ENCODE assay signal across 1 cellular context in genomic region chr1:147242449-147243227, GRCh38.
TF ChIP-seq lines count a peak whose summit lies in the region.

Gene CHD1L (plus strand): TSS chr1:147242684. CDS start chr1:147242704, 20 bp downstream.

TF ChIP-seq in HepG2, 621 proteins besides CTCF, POLR2A, EP300 and RAD21 (continued from another document and continues in another):
- TF ChIP-seq ZXDC (CRISPR knock-in tag; IDR thresholded peaks at IDR 0.05), result no peak
- TF ChIP-seq TCF12 (IDR thresholded peaks at IDR 0.05), result no peak
- peak; percentile 66; the same call in 1 of the 2 replicates for TF ChIP-seq TCF12 (CRISPR knock-in tag; IDR thresholded peaks at IDR 0.05)
- TF ChIP-seq U2AF1 (optimal IDR thresholded peaks at IDR 0.05; ENCODE audit: low read depth, low read length), result peak; percentile 37
- TF ChIP-seq PAWR (CRISPR knock-in tag; IDR thresholded peaks at IDR 0.05; ENCODE audit: borderline replicate concordance), result no peak
- 0 out of 2 replicates have a peak, but pooled peaks have one; percentile 36 for TF ChIP-seq TRAFD1 (CRISPR knock-in tag; IDR thresholded peaks at IDR 0.05; ENCODE audit: borderline replicate concordance)
- TF ChIP-seq MAZ (IDR thresholded peaks at IDR 0.05; ENCODE audit: borderline replicate concordance, low read depth, low read length), result peak; percentile 92
- TF ChIP-seq MAZ (CRISPR knock-in tag; IDR thresholded peaks at IDR 0.05; ENCODE audit: low read depth), result peak; percentile 96
- TF ChIP-seq BCL3 (CRISPR knock-in tag; IDR thresholded peaks at IDR 0.05), result peak; percentile 61
- TF ChIP-seq MED1 (CRISPR knock-in tag; IDR thresholded peaks at IDR 0.05), result peak; percentile 95
- TF ChIP-seq KLF12 (CRISPR knock-in tag; IDR thresholded peaks at IDR 0.05; ENCODE audit: borderline replicate concordance), result peak; percentile 73; the same call in 1 of the 2 replicates
- TF ChIP-seq ELF1 (CRISPR knock-in tag; IDR thresholded peaks at IDR 0.05), result peak; percentile 74
- TF ChIP-seq SALL2 (CRISPR knock-in tag; IDR thresholded peaks at IDR 0.05), result peak; percentile 72
- no peak for TF ChIP-seq ONECUT2 (CRISPR knock-in tag; IDR thresholded peaks at IDR 0.05)
- TF ChIP-seq NFATC3 (CRISPR knock-in tag; IDR thresholded peaks at IDR 0.05), result no peak
- TF ChIP-seq ZNF253 (CRISPR knock-in tag; IDR thresholded peaks at IDR 0.05; ENCODE audit: borderline replicate concordance), result no peak
- no peak for TF ChIP-seq FOSL1 (CRISPR knock-in tag; IDR thresholded peaks at IDR 0.05; ENCODE audit: borderline replicate concordance)
- TF ChIP-seq CHD4 (IDR thresholded peaks at IDR 0.05; ENCODE audit: borderline replicate concordance, low read length), result no peak
- peak; percentile 17; the same call in 1 of the 2 replicates for TF ChIP-seq ZNF124 (CRISPR knock-in tag; IDR thresholded peaks at IDR 0.05)
- TF ChIP-seq PRDM4 (CRISPR knock-in tag; IDR thresholded peaks at IDR 0.05; ENCODE audit: borderline replicate concordance), result no peak
- TF ChIP-seq ZNF782 (CRISPR knock-in tag; IDR thresholded peaks at IDR 0.05; ENCODE audit: borderline replicate concordance), result no peak
- peak; percentile 97 for TF ChIP-seq ZNF441 (CRISPR knock-in tag; IDR thresholded peaks at IDR 0.05; ENCODE audit: borderline replicate concordance)
- no peak for TF ChIP-seq RAD51 (IDR thresholded peaks at IDR 0.05; ENCODE audit: borderline replicate concordance)
- TF ChIP-seq ZKSCAN5 (CRISPR knock-in tag; IDR thresholded peaks at IDR 0.05), result no peak
- TF ChIP-seq RORA (CRISPR knock-in tag; IDR thresholded peaks at IDR 0.05), result no peak
- peak; percentile 81; the same call in 1 of the 2 replicates for TF ChIP-seq ZNF605 (CRISPR knock-in tag; IDR thresholded peaks at IDR 0.05)
- TF ChIP-seq TEAD3 (CRISPR knock-in tag; optimal IDR thresholded peaks at IDR 0.05; ENCODE audit: borderline replicate concordance), result peak; percentile 65
- no peak; the same call in 1 of the 2 replicates for TF ChIP-seq ZBTB26 (CRISPR knock-in tag; IDR thresholded peaks at IDR 0.05; ENCODE audit: borderline replicate concordance)
- peak; percentile 54; the same call in 1 of the 2 replicates for TF ChIP-seq ZNF121 (CRISPR knock-in tag; IDR thresholded peaks at IDR 0.05)
- 0 out of 2 replicates have a peak, but pooled peaks have one; percentile 19 for TF ChIP-seq CHD2 (IDR thresholded peaks at IDR 0.05; ENCODE audit: low read depth, low read length)
- peak; percentile 89 for TF ChIP-seq CBFB (CRISPR knock-in tag; IDR thresholded peaks at IDR 0.05)
- no peak for TF ChIP-seq ZNF562 (CRISPR knock-in tag; IDR thresholded peaks at IDR 0.05; ENCODE audit: borderline replicate concordance)
- TF ChIP-seq BRD4 (CRISPR knock-in tag; IDR thresholded peaks at IDR 0.05), result peak; percentile 95
- TF ChIP-seq ZNF33B (CRISPR knock-in tag; IDR thresholded peaks at IDR 0.05), result no peak; the same call in 1 of the 2 replicates
- TF ChIP-seq ZNF337 (CRISPR knock-in tag; IDR thresholded peaks at IDR 0.05; ENCODE audit: borderline replicate concordance, low read depth), result no peak
- no peak for TF ChIP-seq E2F2 (CRISPR knock-in tag; IDR thresholded peaks at IDR 0.05; ENCODE audit: borderline replicate concordance)
- no peak for TF ChIP-seq SMAD9 (CRISPR knock-in tag; IDR thresholded peaks at IDR 0.05)
- TF ChIP-seq ZNF501 (CRISPR knock-in tag; IDR thresholded peaks at IDR 0.05), result peak; percentile 88
- no peak; the same call in 1 of the 2 replicates for TF ChIP-seq HNF1A (IDR thresholded peaks at IDR 0.05; ENCODE audit: low read depth)
- TF ChIP-seq HNF1A (CRISPR knock-in tag; IDR thresholded peaks at IDR 0.05; ENCODE audit: borderline replicate concordance), result peak; percentile 68; the same call in 1 of the 2 replicates
- peak; percentile 77; the same call in 1 of the 2 replicates for TF ChIP-seq IRF2 (CRISPR knock-in tag; IDR thresholded peaks at IDR 0.05)
- no peak for TF ChIP-seq FOXP1 (IDR thresholded peaks at IDR 0.05)
- 0 out of 2 replicates have a peak, but pooled peaks have one; percentile 29 for TF ChIP-seq FOXP1 (CRISPR knock-in tag; IDR thresholded peaks at IDR 0.05)
- peak; percentile 43; the same call in 1 of the 2 replicates for TF ChIP-seq RELA (CRISPR knock-in tag; IDR thresholded peaks at IDR 0.05)
- TF ChIP-seq ZNF580 (CRISPR knock-in tag; IDR thresholded peaks at IDR 0.05; ENCODE audit: borderline replicate concordance, low read depth), result peak; percentile 59; the same call in 1 of the 2 replicates
- TF ChIP-seq HOXA5 (CRISPR knock-in tag; IDR thresholded peaks at IDR 0.05), result peak; percentile 36; the same call in 1 of the 2 replicates
- no peak for TF ChIP-seq ZEB1 (IDR thresholded peaks at IDR 0.05; ENCODE audit: insufficient replicate concordance, low read depth)
- no peak for TF ChIP-seq ZNF577 (CRISPR knock-in tag; IDR thresholded peaks at IDR 0.05; ENCODE audit: borderline replicate concordance, low read depth)
- no peak for TF ChIP-seq MAFG (CRISPR knock-in tag; IDR thresholded peaks at IDR 0.05)
- no peak; the same call in 1 of the 2 replicates for TF ChIP-seq ZNF256 (CRISPR knock-in tag; conservative IDR thresholded peaks at IDR 0.05)
- TF ChIP-seq ZNF17 (CRISPR knock-in tag; IDR thresholded peaks at IDR 0.05), result no peak
- TF ChIP-seq MTA1 (CRISPR knock-in tag; IDR thresholded peaks at IDR 0.05; ENCODE audit: borderline replicate concordance), result peak; percentile 31; the same call in 1 of the 2 replicates
- TF ChIP-seq TRIM24 (CRISPR knock-in tag; IDR thresholded peaks at IDR 0.05), result no peak
- TF ChIP-seq HOXD1 (CRISPR knock-in tag; IDR thresholded peaks at IDR 0.05), result peak; percentile 53; the same call in 1 of the 2 replicates
- TF ChIP-seq THAP7 (CRISPR knock-in tag; IDR thresholded peaks at IDR 0.05), result 0 out of 2 replicates have a peak, but pooled peaks have one; percentile 40
